Comparison of ENCODE assay signal across 8 cellular contexts in genomic region chr5:77309140-77309539, GRCh38.
"Had no signal": no experiment of that assay in that cellular context is flagged by ENCODE, and none has a peak within 500 bp of the region (broad histone marks: within the 10 kb centered on the region; RNA-seq: fewer than 3 reads in every experiment).

No MANE protein-coding gene starts in this region.

- FAIRE-seq: G401.6, GM12878, GM12891, GM12892, GM18507, GM19239 had no signal

- ATAC-seq: GM12878 had no signal

- DNase-seq: GDM1, GF-D8 had no signal

- H3K4me3 ChIP-seq: GM12878 had no signal
